8 cellular contexts compared by ENCODE assay signal in the genomic region with DNA sequence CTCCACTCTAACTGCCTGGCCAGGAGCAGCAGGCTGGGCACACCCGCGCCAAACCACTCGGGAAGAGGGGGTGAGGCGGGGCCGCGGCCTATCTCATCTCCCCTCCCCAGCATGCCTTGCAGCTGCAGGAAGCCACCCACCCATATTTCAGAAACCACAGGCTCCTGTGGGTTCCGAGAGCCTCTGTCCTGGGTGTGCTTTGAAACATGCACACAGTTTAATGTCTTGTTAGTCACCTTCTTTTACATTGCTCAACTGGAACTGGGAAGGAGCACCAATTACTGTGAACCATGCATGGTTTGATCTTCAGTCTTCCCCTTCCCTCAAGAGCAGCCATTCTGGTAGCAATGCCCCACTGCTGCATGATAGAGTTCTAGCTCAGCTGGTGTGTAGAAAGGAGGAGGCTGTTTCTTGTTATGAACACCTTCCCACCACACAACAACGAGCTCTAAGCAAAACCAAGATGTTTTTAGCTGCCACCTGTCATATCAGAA. TPM values are rescaled to one million over a fixed set of nuclear protein-coding genes. Genes with fewer than 3 reads are reported as not detected.
DNase-seq lines count a peak whose midpoint lies in the region; ATAC-seq and TF ChIP-seq lines count a peak whose summit lies in the region.

No MANE protein-coding gene starts in this region.

- intact Hi-C loops in OCI-LY7 (cut with micrococcal nuclease; ENCODE audit: unreplicated experiment): loop anchor here (1.0 to 2.0 kb wide), 2 partner anchors 38 to 72 kb away; no protein-coding TSS in a partner anchor
- intact Hi-C loops in activated T-helper 1 cell treated with anti-CD3 and anti-CD28 coated beads, Interleukin-12 subunit alpha, Interleukin-12 subunit beta, Interleukin-2, Interleukin-4 antibody, amounts not matched to agents 30 ng/mL and 10 ng/mL and 1 ng/mL, durations not matched to agents 14 hours and 24 hours and 36 hours (cut with micrococcal nuclease): loop anchor here (1.0 to 10.0 kb wide), 15 partner anchors 14 to 858 kb away; no protein-coding TSS in a partner anchor

- BruUV-seq in OCI-LY7 (replicated peaks; lab: Mats Ljungman, UMichigan): no TSS peak

- peak; percentile 53 for ATAC-seq in HG02763 (IDR thresholded peaks at IDR 0.05; ENCODE audit: unreplicated experiment)

- peaks cover 87% of the 10 kb centered on the region for H3K4me1 Mint-ChIP-seq in activated T-helper 1 cell treated with anti-CD3 and anti-CD28 coated beads, Interleukin-12 subunit alpha, Interleukin-12 subunit beta, Interleukin-2, Interleukin-4 antibody, amounts not matched to agents 30 ng/mL and 10 ng/mL and 1 ng/mL, durations not matched to agents 14 hours and 24 hours and 36 hours (ENCODE audit: low read depth)

- H3K27ac ChIP-seq in OCI-LY7 (ENCODE audit: low read depth, low read length, poor library complexity, severe bottlenecking) (peak overlapping the region; percentile 85), brain microvascular endothelial cell (no peak overlapping the region)

- H3K4me2 ChIP-seq in OCI-LY7 (ENCODE audit: low read length): peak overlapping the region; percentile 64

- no peak for TF ChIP-seq CTCF in GM13977 (IDR thresholded peaks at IDR 0.05; ENCODE audit: extremely low read depth, insufficient read depth, missing control alignments)
- no peak for TF ChIP-seq CTCF in OCI-LY7 (conservative IDR thresholded peaks at IDR 0.05; ENCODE audit: low read length)
- no peak for TF ChIP-seq CTCF in brain microvascular endothelial cell (IDR thresholded peaks at IDR 0.05; ENCODE audit: low read depth, low read length, missing control alignments)

- no peaks in the 10 kb centered on the region for H3K79me2 ChIP-seq in OCI-LY7 (ENCODE audit: insufficient read depth, low read depth, low read length)

- H3K9me2 ChIP-seq in OCI-LY7 (ENCODE audit: insufficient read depth, low read length): no peaks in the 10 kb centered on the region

- H3K27me3 ChIP-seq in brain microvascular endothelial cell (replicated peaks): no peaks in the 10 kb centered on the region

- CTCF ChIA-PET in OCI-LY7 (lab: Charles Lee; ENCODE audit: unreplicated experiment): interaction anchor here (0.8 to 1.6 kb wide), 2 partner anchors 44 to 151 kb away, joined by 3 to 5 read pairs; no protein-coding TSS in a partner anchor

- H4K20me1 ChIP-seq in OCI-LY7 (ENCODE audit: insufficient read depth, low read length): no peaks in the 10 kb centered on the region

- no peaks in the 10 kb centered on the region for H3K27me3 Mint-ChIP-seq in activated T-helper 1 cell treated with anti-CD3 and anti-CD28 coated beads, Interleukin-12 subunit alpha, Interleukin-12 subunit beta, Interleukin-2, Interleukin-4 antibody, amounts not matched to agents 30 ng/mL and 10 ng/mL and 1 ng/mL, durations not matched to agents 14 hours and 24 hours and 36 hours (ENCODE audit: insufficient read depth)

- H3K36me3 ChIP-seq in OCI-LY7 (ENCODE audit: insufficient read depth, low read length): peaks cover 6% of the 10 kb centered on the region; the same call in 1 of the 2 replicates
- H3K36me3 ChIP-seq in brain microvascular endothelial cell (replicated peaks): no peaks in the 10 kb centered on the region

- peak; percentile 28 for DNase-seq in GM13977 (ENCODE audit: low spot score)
- peak; percentile 76 for DNase-seq in OCI-LY7 (ENCODE audit: low spot score)
- DNase-seq in activated T-helper 1 cell treated with anti-CD3 and anti-CD28 coated beads, Interleukin-12 subunit alpha, Interleukin-12 subunit beta, Interleukin-2, Interleukin-4 antibody, amounts not matched to agents 30 ng/mL and 10 ng/mL and 1 ng/mL, durations not matched to agents 14 hours and 24 hours and 36 hours (ENCODE audit: low spot score): peak; percentile 82
- DNase-seq in stimulated activated CD4-positive, alpha-beta T cell treated with anti-CD3 and anti-CD28 coated beads, Interleukin-15, amount 100 ng/mL, for 1 hour (ENCODE audit: low read depth in 1 of 2, low spot score in 1 of 2): peak; percentile 51 to 57
- no peak for DNase-seq in brain microvascular endothelial cell
- DNase-seq in NCI-H187 treated with DMSO at 0.1 percent for 48 hours (lab: John Stamatoyannopoulos, UW): no peak
- DNase-seq in GOT3 (lab: John Stamatoyannopoulos, UW): no peak

- peaks cover 8% of the 10 kb centered on the region; the same call in 1 of the 2 replicates for H3K9me3 ChIP-seq in OCI-LY7 (ENCODE audit: low read length)

- H3K36me3 Mint-ChIP-seq in activated T-helper 1 cell treated with anti-CD3 and anti-CD28 coated beads, Interleukin-12 subunit alpha, Interleukin-12 subunit beta, Interleukin-2, Interleukin-4 antibody, amounts not matched to agents 30 ng/mL and 10 ng/mL and 1 ng/mL, durations not matched to agents 14 hours and 24 hours and 36 hours (ENCODE audit: low read depth): peaks cover 5% of the 10 kb centered on the region

- H3K4me3 ChIP-seq in OCI-LY7 (ENCODE audit: low read depth, low read length, poor library complexity, severe bottlenecking) (peak overlapping the region; percentile 29), brain microvascular endothelial cell (ENCODE audit: low read depth, low read length) (no peak overlapping the region)

- in situ Hi-C loops in GM13977 (cut with MboI; ENCODE audit: low pct_unique_long_range_greater_than_20kb, low sequenced_read_pairs, unreplicated experiment): no loop called here
- in situ Hi-C loops in brain microvascular endothelial cell (cut with HindIII; ENCODE audit: low pct_ligation_motif_present, low sequenced_read_pairs): no loop called here

- H3K4me1 ChIP-seq in OCI-LY7 (ENCODE audit: insufficient read depth, low read length, poor library complexity, severe bottlenecking): peaks cover 100% of the 10 kb centered on the region

- H3K9me3 Mint-ChIP-seq in activated T-helper 1 cell treated with anti-CD3 and anti-CD28 coated beads, Interleukin-12 subunit alpha, Interleukin-12 subunit beta, Interleukin-2, Interleukin-4 antibody, amounts not matched to agents 30 ng/mL and 10 ng/mL and 1 ng/mL, durations not matched to agents 14 hours and 24 hours and 36 hours: peaks cover 7% of the 10 kb centered on the region

- peak overlapping the region; percentile 85 for H2AFZ ChIP-seq in OCI-LY7 (ENCODE audit: low read length)

- peak overlapping the region; percentile 98 for H3K27ac Mint-ChIP-seq in activated T-helper 1 cell treated with anti-CD3 and anti-CD28 coated beads, Interleukin-12 subunit alpha, Interleukin-12 subunit beta, Interleukin-2, Interleukin-4 antibody, amounts not matched to agents 30 ng/mL and 10 ng/mL and 1 ng/mL, durations not matched to agents 14 hours and 24 hours and 36 hours

- POLR2A ChIA-PET in OCI-LY7 (lab: Charles Lee): interaction anchor here (0.5 to 6.8 kb wide), 21 partner anchors 9 to 183 kb away, joined by 3 to 57 read pairs (median 4); partner anchors contain the start of genes FIGNL1 and IKZF1

- H3K4me3 Mint-ChIP-seq in activated T-helper 1 cell treated with anti-CD3 and anti-CD28 coated beads, Interleukin-12 subunit alpha, Interleukin-12 subunit beta, Interleukin-2, Interleukin-4 antibody, amounts not matched to agents 30 ng/mL and 10 ng/mL and 1 ng/mL, durations not matched to agents 14 hours and 24 hours and 36 hours: peak overlapping the region; percentile 70

RNA-seq across cellular contexts. Expression of gene IKZF1, which starts 37.6 kb away (rescaled TPM):
- total RNA-seq in OCI-LY7 (2014; rRNA removed; shearing (Covaris generic)): 90.0 and 108 TPM in 2 replicates
- 161 and 163 TPM in 2 replicates for total RNA-seq in OCI-LY7 (2022)
- 324 and 329 TPM in 2 replicates for total RNA-seq in activated T-helper 1 cell treated with anti-CD3 and anti-CD28 coated beads, Interleukin-12 subunit alpha, Interleukin-12 subunit beta, Interleukin-2, Interleukin-4 antibody, amounts not matched to agents 30 ng/mL and 10 ng/mL and 1 ng/mL, durations not matched to agents 14 hours and 24 hours and 36 hours

Comparison
In these comparisons a context has a peak if more than half of its experiments do, and no peak if none do; other contexts are left out.
1. DNase-seq: peak in GM13977 (single experiment), OCI-LY7 (single experiment), activated T-helper 1 cell treated with anti-CD3 and anti-CD28 coated beads, Interleukin-12 subunit alpha, Interleukin-12 subunit beta, Interleukin-2, Interleukin-4 antibody, amounts not matched to agents 30 ng/mL and 10 ng/mL and 1 ng/mL, durations not matched to agents 14 hours and 24 hours and 36 hours (single experiment) and stimulated activated CD4-positive, alpha-beta T cell treated with anti-CD3 and anti-CD28 coated beads, Interleukin-15, amount 100 ng/mL, for 1 hour (2 of 2); none in brain microvascular endothelial cell (single experiment), NCI-H187 treated with DMSO at 0.1 percent for 48 hours (single experiment) and GOT3 (single experiment).